ENCODE assay signal across 9 cellular contexts in genomic region chr15:85618956-85619491, GRCh38.
DNase-seq lines count a peak whose midpoint lies in the region; ATAC-seq and TF ChIP-seq lines count a peak whose summit lies in the region.
"Had no signal": no experiment of that assay in that cellular context is flagged by ENCODE, and none has a peak within 500 bp of the region (broad histone marks: within the 10 kb centered on the region; RNA-seq: fewer than 3 reads in every experiment).

No MANE protein-coding gene starts in this region.

- H3K4me3 ChIP-seq in endodermal cell (ENCODE audit: low read length) (no peak overlapping the region), mucosa of rectum (ENCODE audit: low read length in 2 of 2) (peak overlapping the region; percentile 54 to 73)

- no peak for TF ChIP-seq CTCF in endodermal cell (conservative IDR thresholded peaks at IDR 0.05)

- peak; percentile 67 to 74 for DNase-seq in activated CD4-positive, alpha-beta T cell treated with anti-CD3 and anti-CD28 coated beads, Interleukin-2, amount 50 U/mL, for 48 hours
- DNase-seq in endodermal cell (peak; percentile 74), NCI-H524 (lab: John Stamatoyannopoulos, UW) (no peak)
- peak; percentile 45 to 58 for DNase-seq in stimulated activated CD8-positive, alpha-beta memory T cell treated with anti-CD3 and anti-CD28 coated beads, Interleukin-2, amount 100 ng/mL, for 48 hours (ENCODE audit: low read depth in 2 of 2)

- peaks cover 9% of the 10 kb centered on the region for H3K4me1 Mint-ChIP-seq in endodermal cell
- H3K4me1 Mint-ChIP-seq: brain had no signal

- H3K36me3 Mint-ChIP-seq in endodermal cell (ENCODE audit: low read depth), result no peaks in the 10 kb centered on the region
- H3K36me3 Mint-ChIP-seq: brain had no signal

- H3K9ac ChIP-seq in endodermal cell (ENCODE audit: extremely low read depth, low read length, poor library complexity, severe bottlenecking) (no peak overlapping the region), mucosa of rectum (ENCODE audit: low read depth in 1 of 2, low read length in 2 of 2) (peak overlapping the region; percentile 35 to 46)

- H3K4me3 Mint-ChIP-seq in endodermal cell, result no peak overlapping the region
- H3K4me3 Mint-ChIP-seq: brain had no signal

- peaks cover 24% of the 10 kb centered on the region for H3K36me3 ChIP-seq in endodermal cell (ENCODE audit: control insufficient read depth, insufficient read depth, low read length)
- H3K36me3 ChIP-seq in mucosa of rectum (ENCODE audit: control insufficient read depth in 2 of 2, insufficient read depth in 2 of 2, low read length in 2 of 2), result peaks cover 0 to 13% of the 10 kb centered on the region in 2 donors

- ATAC-seq in GM18505 (IDR thresholded peaks at IDR 0.05; ENCODE audit: unreplicated experiment), result peak; percentile 56
- ATAC-seq in HG03442 (IDR thresholded peaks at IDR 0.05; ENCODE audit: unreplicated experiment), result peak; percentile 79
- ATAC-seq in HG02763 (IDR thresholded peaks at IDR 0.05; ENCODE audit: unreplicated experiment), result no peak

- H3K27me3 Mint-ChIP-seq in endodermal cell (ENCODE audit: insufficient read depth), result no peaks in the 10 kb centered on the region

- H3K27me3 ChIP-seq in endodermal cell (ENCODE audit: control insufficient read depth, insufficient read depth, low read length, poor library complexity, severe bottlenecking) (no peaks in the 10 kb centered on the region), mucosa of rectum (ENCODE audit: control insufficient read depth in 2 of 2, insufficient read depth in 2 of 2, low read length in 2 of 2) (no peaks in the 10 kb centered on the region)

- peak overlapping the region; percentile 74 for H3K27ac ChIP-seq in endodermal cell (ENCODE audit: low read depth, low read length)
- H3K27ac ChIP-seq in mucosa of rectum (ENCODE audit: low read depth in 2 of 2, low read length in 2 of 2), result peak overlapping the region; percentile 75 to 76

- H3K4me1 ChIP-seq in endodermal cell (ENCODE audit: control insufficient read depth, insufficient read depth, low read length) (peaks cover 12% of the 10 kb centered on the region), mucosa of rectum (ENCODE audit: control insufficient read depth in 2 of 2, insufficient read depth in 2 of 2, low read length in 2 of 2) (peaks cover 8 to 13% of the 10 kb centered on the region in 2 donors)

- no peak overlapping the region for H3K27ac Mint-ChIP-seq in endodermal cell
- H3K27ac Mint-ChIP-seq: brain had no signal

- no peaks in the 10 kb centered on the region for H3K9me3 ChIP-seq in endodermal cell (ENCODE audit: control insufficient read depth, low read length)
- H3K9me3 ChIP-seq in mucosa of rectum (ENCODE audit: control insufficient read depth in 2 of 2, low read length in 2 of 2), result no peaks in the 10 kb centered on the region

- no peak for TF ChIP-seq POLR2A in GM18505 (IDR thresholded peaks at IDR 0.05; ENCODE audit: borderline replicate concordance, extremely low read depth, insufficient read depth, insufficient read length)

- H3K9me3 Mint-ChIP-seq in endodermal cell, result no peaks in the 10 kb centered on the region
- H3K9me3 Mint-ChIP-seq: brain had no signal

- WGBS in endodermal cell (ENCODE audit: insufficient coverage in 1 of 2, insufficient read length in 1 of 2), 2 experiments, result 36 to 39% methylated on average over 5 to 6 of the region's 8 CpGs

Comparison
In these comparisons a context has a peak if more than half of its experiments do, and no peak if none do; other contexts are left out.
1. DNase-seq: peak in activated CD4-positive, alpha-beta T cell treated with anti-CD3 and anti-CD28 coated beads, Interleukin-2, amount 50 U/mL, for 48 hours (2 of 2), endodermal cell (single experiment) and stimulated activated CD8-positive, alpha-beta memory T cell treated with anti-CD3 and anti-CD28 coated beads, Interleukin-2, amount 100 ng/mL, for 48 hours (2 of 2); none in NCI-H524 (0 of 2).